8 cellular contexts compared by ENCODE assay signal in genomic region chr11:569273-569885, GRCh38. TPM values are rescaled to one million over a fixed set of nuclear protein-coding genes. Genes with fewer than 3 reads are reported as not detected.
A peak's percentile ranks its signal among the peaks of the same experiment; 100 is the strongest.
DNase-seq lines count a peak whose midpoint lies in the region; ATAC-seq and TF ChIP-seq lines count a peak whose summit lies in the region.

No MANE protein-coding gene starts in this region.

- peaks cover 23% of the 10 kb centered on the region for H3K79me2 ChIP-seq in GM23248 (ENCODE audit: insufficient read depth)

- peak overlapping the region; percentile 77 for H3K4me3 Mint-ChIP-seq in activated CD4-positive, alpha-beta memory T cell treated with anti-CD3 and anti-CD28 coated beads, Interleukin-2, amount 10 ng/mL, durations not matched to agents 7 days and 5 days

- H3K4me2 ChIP-seq in GM23248 (ENCODE audit: unreplicated experiment): peak overlapping the region; percentile 95

- H3K4me1 ChIP-seq in GM23248 (ENCODE audit: insufficient read depth) (peaks cover 12% of the 10 kb centered on the region), right atrium auricular region (peaks cover 0 to 26% of the 10 kb centered on the region in 2 donors), skeletal muscle tissue (ENCODE audit: control insufficient read depth in 3 of 3, insufficient read depth in 3 of 3, low read length in 3 of 3) (peaks cover 13 to 26% (median 19%) of the 10 kb centered on the region in 3 donors)

- H3K4me3 ChIP-seq in GM23248 (peak overlapping the region; percentile 83), right atrium auricular region (peak overlapping the region; percentile 60 to 74), skeletal muscle tissue (ENCODE audit: low read length in 3 of 3) (peak overlapping the region; percentile 56 to 78 (median 74))

- no peaks in the 10 kb centered on the region for H3K9me3 Mint-ChIP-seq in activated CD4-positive, alpha-beta memory T cell treated with anti-CD3 and anti-CD28 coated beads, Interleukin-2, amount 10 ng/mL, durations not matched to agents 7 days and 5 days

- H4K20me1 ChIP-seq in GM23248 (ENCODE audit: insufficient read depth): no peaks in the 10 kb centered on the region

- peak; percentile 50 for DNase-seq in GM23248
- no peak for DNase-seq in activated CD4-positive, alpha-beta memory T cell treated with anti-CD3 and anti-CD28 coated beads, Interleukin-2, amount 10 ng/mL, durations not matched to agents 7 days and 5 days
- DNase-seq in right atrium auricular region (ENCODE audit: low spot score): peak; percentile 67
- no peak for DNase-seq in NCI-H1105 treated with DMSO at 0.1 percent for 48 hours (lab: John Stamatoyannopoulos, UW)
- no peak for DNase-seq in middle frontal gyrus (ENCODE audit: extremely low spot score, low spot score)
- no peak for DNase-seq in posterior vena cava (ENCODE audit: low spot score)

- H3K9me2 ChIP-seq in GM23248 (ENCODE audit: insufficient read depth): no peaks in the 10 kb centered on the region

- no peak for TF ChIP-seq CTCF in right atrium auricular region (IDR thresholded peaks at IDR 0.05)

- peaks cover 17% of the 10 kb centered on the region for H3K4me1 Mint-ChIP-seq in activated CD4-positive, alpha-beta memory T cell treated with anti-CD3 and anti-CD28 coated beads, Interleukin-2, amount 10 ng/mL, durations not matched to agents 7 days and 5 days

- peaks cover 5% of the 10 kb centered on the region for H3K27me3 Mint-ChIP-seq in activated CD4-positive, alpha-beta memory T cell treated with anti-CD3 and anti-CD28 coated beads, Interleukin-2, amount 10 ng/mL, durations not matched to agents 7 days and 5 days

- POLR2A ChIA-PET in activated CD4-positive, alpha-beta memory T cell treated with anti-CD3 and anti-CD28 coated beads, Interleukin-2, amount 10 ng/mL, durations not matched to agents 7 days and 5 days (lab: Charles Lee): interaction anchor here (0.8 to 3.3 kb wide), 8 partner anchors 8 to 273 kb away, joined by 3 to 25 read pairs (median 6); partner anchors contain the start of genes LRRC56, PHRF1, SIGIRR and TMEM80

- H3K27ac ChIP-seq in GM23248 (peak overlapping the region; percentile 46), right atrium auricular region (peak overlapping the region; percentile 93 to 94), skeletal muscle tissue (ENCODE audit: low read depth, low read length) (peak overlapping the region; percentile 83)

- CTCF ChIA-PET in activated CD4-positive, alpha-beta memory T cell treated with anti-CD3 and anti-CD28 coated beads, Interleukin-2, amount 10 ng/mL, durations not matched to agents 7 days and 5 days (lab: Charles Lee): interaction anchor here (0.8 to 1.6 kb wide), 3 partner anchors 10 to 15 kb away, joined by 3 to 4 read pairs (median 3); no protein-coding TSS in a partner anchor

- H3K36me3 Mint-ChIP-seq in activated CD4-positive, alpha-beta memory T cell treated with anti-CD3 and anti-CD28 coated beads, Interleukin-2, amount 10 ng/mL, durations not matched to agents 7 days and 5 days (ENCODE audit: low read depth): peaks cover 6% of the 10 kb centered on the region

- peak overlapping the region; percentile 73 for H2AFZ ChIP-seq in GM23248

- H3K9me3 ChIP-seq in GM23248 (ENCODE audit: low read depth) (no peaks in the 10 kb centered on the region), right atrium auricular region (no peaks in the 10 kb centered on the region), skeletal muscle tissue (ENCODE audit: control insufficient read depth in 3 of 3, low read length in 3 of 3) (no peaks in the 10 kb centered on the region)

- H3K36me3 ChIP-seq in GM23248 (ENCODE audit: low read depth): peaks cover 8% of the 10 kb centered on the region
- no peaks in the 10 kb centered on the region for H3K36me3 ChIP-seq in right atrium auricular region
- no peaks in the 10 kb centered on the region for H3K36me3 ChIP-seq in skeletal muscle tissue (ENCODE audit: control insufficient read depth in 3 of 3, insufficient read depth in 3 of 3, low read length in 3 of 3)

- H3K27me3 ChIP-seq in GM23248 (replicated peaks; ENCODE audit: insufficient read depth) (no peaks in the 10 kb centered on the region), right atrium auricular region (no peaks in the 10 kb centered on the region), skeletal muscle tissue (ENCODE audit: control insufficient read depth in 3 of 3, insufficient read depth in 3 of 3, low read length in 3 of 3) (no peaks in the 10 kb centered on the region)

- no peak for ATAC-seq in HG02981 (IDR thresholded peaks at IDR 0.05; ENCODE audit: unreplicated experiment)

- no peaks in the 10 kb centered on the region for H3F3A ChIP-seq in GM23248 (ENCODE audit: insufficient read depth)

- H3K9ac ChIP-seq in GM23248 (peak overlapping the region; percentile 89), skeletal muscle tissue (ENCODE audit: low read depth in 1 of 3, low read length in 3 of 3) (peak overlapping the region; percentile 76 to 93 (median 88))

- WGBS in GM23248 (ENCODE audit: low coverage in 1 of 2, low lambda C conversion rate in 2 of 2, missing lambda C conversion rate in 2 of 2), 2 experiments: 22 to 24% methylated on average over 28 of the region's 28 CpGs

- intact Hi-C loops in posterior vena cava (cut with DNase I): no loop called here

- in situ Hi-C loops in GM23248 (cut with MboI): no loop called here

- H3K27ac Mint-ChIP-seq in activated CD4-positive, alpha-beta memory T cell treated with anti-CD3 and anti-CD28 coated beads, Interleukin-2, amount 10 ng/mL, durations not matched to agents 7 days and 5 days: peak overlapping the region; percentile 62

RNA-seq across cellular contexts. Expression of gene PHRF1, which starts 6.9 kb away (rescaled TPM):
- 27.7 and 30.5 TPM in 2 replicates for total RNA-seq in GM23248 (2014; rRNA removed; shearing (Covaris generic))
- polyA plus RNA-seq in GM23248 (2016; fragmentation: Nextera tagmentation; extraction: Ambion mirVana): 10.9 and 11.0 TPM in 2 replicates
- 10 to 100 TPM; 38.7 to 39.1 TPM for total RNA-seq in activated CD4-positive, alpha-beta memory T cell treated with anti-CD3 and anti-CD28 coated beads, Interleukin-2, amount 10 ng/mL, durations not matched to agents 7 days and 5 days
- total RNA-seq in right atrium auricular region: 10 to 100 TPM; 12.4 to 14.2 TPM
- total RNA-seq in skeletal muscle tissue: 21.9 TPM
- total RNA-seq in posterior vena cava: 10 to 100 TPM; 18.3 to 20.8 TPM

RNA-seq across cellular contexts. Expression of gene RASSF7, which starts 8.6 kb away (rescaled TPM):
- 18.8 and 19.3 TPM in 2 replicates for total RNA-seq in GM23248 (2014; rRNA removed; shearing (Covaris generic))
- polyA plus RNA-seq in GM23248 (2016; fragmentation: Nextera tagmentation; extraction: Ambion mirVana): 10.6 and 11.9 TPM in 2 replicates
- total RNA-seq in activated CD4-positive, alpha-beta memory T cell treated with anti-CD3 and anti-CD28 coated beads, Interleukin-2, amount 10 ng/mL, durations not matched to agents 7 days and 5 days: 10 to 100 TPM; 32.7 to 32.8 TPM
- total RNA-seq in right atrium auricular region (10 to 100 TPM in 1 of 2 donors, 1 to 10 TPM in 1; 8.5 to 13.0 TPM), skeletal muscle tissue (0.52 TPM), posterior vena cava (1 to 10 TPM; 2.1 to 2.6 TPM)

RNA-seq across cellular contexts. Expression of gene LMNTD2, which starts 8.8 kb away (rescaled TPM):
- total RNA-seq in GM23248 (2014; rRNA removed; shearing (Covaris generic)): 0.22 and 2.3 TPM in 2 replicates
- polyA plus RNA-seq in GM23248 (2016; fragmentation: Nextera tagmentation; extraction: Ambion mirVana): 0.35 and 0.36 TPM in 2 replicates
- 1 to 10 TPM; 2.5 to 3.2 TPM for total RNA-seq in activated CD4-positive, alpha-beta memory T cell treated with anti-CD3 and anti-CD28 coated beads, Interleukin-2, amount 10 ng/mL, durations not matched to agents 7 days and 5 days
- total RNA-seq in right atrium auricular region (under 1 TPM; 0.33 to 0.86 TPM), skeletal muscle tissue (under 0.01 TPM), posterior vena cava (under 1 TPM; 0.43 to 0.56 TPM)

RNA-seq across cellular contexts. Expression of gene LRRC56, which starts 32.1 kb away (rescaled TPM):
- 1.3 TPM in 1 of 2 replicates, not detected in the other for total RNA-seq in GM23248 (2014; rRNA removed; shearing (Covaris generic))
- 0.72 and 0.86 TPM in 2 replicates for polyA plus RNA-seq in GM23248 (2016; fragmentation: Nextera tagmentation; extraction: Ambion mirVana)
- total RNA-seq in activated CD4-positive, alpha-beta memory T cell treated with anti-CD3 and anti-CD28 coated beads, Interleukin-2, amount 10 ng/mL, durations not matched to agents 7 days and 5 days: 1 to 10 TPM; 2.2 to 2.5 TPM
- total RNA-seq in right atrium auricular region (under 1 TPM; 0.12 to 0.15 TPM), skeletal muscle tissue (under 0.01 TPM), posterior vena cava (under 1 TPM; 0.43 to 0.56 TPM)

RNA-seq across cellular contexts. Expression of gene HRAS, which starts 34.0 kb away (rescaled TPM):
- total RNA-seq in GM23248 (2014; rRNA removed; shearing (Covaris generic)): 62.1 and 83.7 TPM in 2 replicates
- polyA plus RNA-seq in GM23248 (2016; fragmentation: Nextera tagmentation; extraction: Ambion mirVana): 76.9 and 85.3 TPM in 2 replicates
- total RNA-seq in activated CD4-positive, alpha-beta memory T cell treated with anti-CD3 and anti-CD28 coated beads, Interleukin-2, amount 10 ng/mL, durations not matched to agents 7 days and 5 days: 10 to 100 TPM; 45.1 to 52.5 TPM
- total RNA-seq in right atrium auricular region (10 to 100 TPM; 31.7 to 48.1 TPM), skeletal muscle tissue (63.2 TPM), posterior vena cava (10 to 100 TPM; 37.2 to 48.5 TPM)

Comparison
In these comparisons a context has a peak if more than half of its experiments do, and no peak if none do; other contexts are left out.
1. DNase-seq: peak in GM23248 (single experiment) and right atrium auricular region (single experiment); none in activated CD4-positive, alpha-beta memory T cell treated with anti-CD3 and anti-CD28 coated beads, Interleukin-2, amount 10 ng/mL, durations not matched to agents 7 days and 5 days (single experiment), NCI-H1105 treated with DMSO at 0.1 percent for 48 hours (single experiment), middle frontal gyrus (single experiment) and posterior vena cava (single experiment).
2. Peak in every context shown above with its lines, with median percentiles within 50 percentile points of each other: H3K27ac ChIP-seq and H3K4me3 ChIP-seq.